Comparison of ENCODE assay signal across 8 cellular contexts in genomic region chr20:34302312-34302722, GRCh38. TPM values are rescaled to one million over a fixed set of nuclear protein-coding genes. Genes with fewer than 3 reads are reported as not detected.
DNase-seq lines count a peak whose midpoint lies in the region; ATAC-seq and TF ChIP-seq lines count a peak whose summit lies in the region.

No MANE protein-coding gene starts in this region.

- WGBS in iPS DF 6.9 (ENCODE audit: insufficient coverage, insufficient read length) = no CpG with 5 or more reads among the region's 9 CpGs

- 0 out of 2 replicates have a peak, but pooled peaks cover 1% of the 10 kb centered on the region for H3K4me1 ChIP-seq in iPS DF 6.9 (ENCODE audit: control insufficient read depth, insufficient read depth, low read length)

- peaks cover 29% of the 10 kb centered on the region for H3K4me1 Mint-ChIP-seq in activated CD4-positive, alpha-beta T cell treated with anti-CD3 and anti-CD28 coated beads, Interleukin-2, amount 10 ng/mL, durations not matched to agents 7 days and 5 days
- H3K4me1 Mint-ChIP-seq in WTC11 = peaks cover 2% of the 10 kb centered on the region; the same call in 1 of the 2 replicates
- peaks cover 10 to 23% of the 10 kb centered on the region in 2 donors for H3K4me1 Mint-ChIP-seq in stimulated activated naive B cell treated with anti-CD40 and anti-IgM and Interleukin-4, amounts not matched to agents 10 μg/mL and 1 μg/mL and 100 μg/mL, for 72 hours

- peaks cover 3% of the 10 kb centered on the region for H3K27me3 Mint-ChIP-seq in activated CD4-positive, alpha-beta T cell treated with anti-CD3 and anti-CD28 coated beads, Interleukin-2, amount 10 ng/mL, durations not matched to agents 7 days and 5 days
- no peaks in the 10 kb centered on the region for H3K27me3 Mint-ChIP-seq in WTC11 (ENCODE audit: low read depth)
- H3K27me3 Mint-ChIP-seq in stimulated activated naive B cell treated with anti-CD40 and anti-IgM and Interleukin-4, amounts not matched to agents 10 μg/mL and 1 μg/mL and 100 μg/mL, for 72 hours = no peaks in the 10 kb centered on the region

- POLR2A ChIA-PET in activated CD4-positive, alpha-beta T cell treated with anti-CD3 and anti-CD28 coated beads, Interleukin-2, amount 10 ng/mL, durations not matched to agents 7 days and 5 days (lab: Charles Lee) = interaction anchor here (0.6 to 1.0 kb wide), 3 partner anchors 172 to 214 kb away, joined by 3 read pairs; partner anchors contain the start of gene DYNLRB1
- POLR2A ChIA-PET in WTC11 (lab: Charles Lee) = interaction anchor here (0.6 to 1.6 kb wide), 9 partner anchors 9 to 214 kb away, joined by 3 to 10 read pairs (median 3); partner anchors contain the start of genes DYNLRB1, EIF2S2 and ITCH

- H3K36me3 Mint-ChIP-seq in activated CD4-positive, alpha-beta T cell treated with anti-CD3 and anti-CD28 coated beads, Interleukin-2, amount 10 ng/mL, durations not matched to agents 7 days and 5 days (ENCODE audit: low read depth) = no peaks in the 10 kb centered on the region
- H3K36me3 Mint-ChIP-seq in WTC11 = peaks cover 3% of the 10 kb centered on the region; the same call in 1 of the 2 replicates
- H3K36me3 Mint-ChIP-seq in stimulated activated naive B cell treated with anti-CD40 and anti-IgM and Interleukin-4, amounts not matched to agents 10 μg/mL and 1 μg/mL and 100 μg/mL, for 72 hours = peaks cover 2 to 8% of the 10 kb centered on the region in 2 donors

- H3K4me3 ChIP-seq in iPS DF 6.9 (ENCODE audit: low read length) = peak overlapping the region; percentile 93; the same call in 1 of the 2 replicates

- ATAC-seq in WTC11 (no peak), HG03354 (IDR thresholded peaks at IDR 0.05; ENCODE audit: poor library complexity, severe bottlenecking, unreplicated experiment) (no peak), GM18511 (IDR thresholded peaks at IDR 0.05; ENCODE audit: unreplicated experiment) (no peak)
- no peak for ATAC-seq in stimulated activated naive B cell treated with anti-CD40 and anti-IgM and Interleukin-4, amounts not matched to agents 10 μg/mL and 1 μg/mL and 100 μg/mL, for 72 hours (replicated peaks)

- H3K27ac Mint-ChIP-seq in activated CD4-positive, alpha-beta T cell treated with anti-CD3 and anti-CD28 coated beads, Interleukin-2, amount 10 ng/mL, durations not matched to agents 7 days and 5 days = peak overlapping the region; percentile 94
- peak overlapping the region; percentile 95 for H3K27ac Mint-ChIP-seq in WTC11
- H3K27ac Mint-ChIP-seq in stimulated activated naive B cell treated with anti-CD40 and anti-IgM and Interleukin-4, amounts not matched to agents 10 μg/mL and 1 μg/mL and 100 μg/mL, for 72 hours = peak overlapping the region; percentile 96

- H3K4me3 Mint-ChIP-seq in activated CD4-positive, alpha-beta T cell treated with anti-CD3 and anti-CD28 coated beads, Interleukin-2, amount 10 ng/mL, durations not matched to agents 7 days and 5 days = peak overlapping the region; percentile 88
- H3K4me3 Mint-ChIP-seq in WTC11 = no peak overlapping the region; the same call in 1 of the 2 replicates
- peak overlapping the region; percentile 91 to 99 for H3K4me3 Mint-ChIP-seq in stimulated activated naive B cell treated with anti-CD40 and anti-IgM and Interleukin-4, amounts not matched to agents 10 μg/mL and 1 μg/mL and 100 μg/mL, for 72 hours

- CTCF ChIA-PET in activated CD4-positive, alpha-beta T cell treated with anti-CD3 and anti-CD28 coated beads, Interleukin-2, amount 10 ng/mL, durations not matched to agents 7 days and 5 days (lab: Charles Lee) = interaction anchor here (0.5 to 5.9 kb wide), 8 partner anchors 10 to 794 kb away, joined by 3 to 44 read pairs (median 5); partner anchors contain the start of gene MAP1LC3A
- CTCF ChIA-PET in WTC11 (lab: Charles Lee) = interaction anchor here (0.6 to 2.8 kb wide), 6 partner anchors 10 to 367 kb away, joined by 4 to 47 read pairs (median 4); partner anchors contain the start of genes DYNLRB1 and ITCH

- no peak for DNase-seq in activated CD4-positive, alpha-beta T cell treated with anti-CD3 and anti-CD28 coated beads, Interleukin-2, amount 10 ng/mL, durations not matched to agents 7 days and 5 days
- no peak for DNase-seq in activated CD4-positive, alpha-beta T cell treated with anti-CD3 and anti-CD28 coated beads for 48 hours
- DNase-seq in WTC11 (ENCODE audit: low spot score) (no peak), iPS DF 6.9 (ENCODE audit: low read depth, low spot score) (no peak), SHP77 (lab: John Stamatoyannopoulos, UW) (no peak)
- no peak for DNase-seq in stimulated activated naive B cell treated with anti-CD40 and anti-IgM and Interleukin-4, amounts not matched to agents 10 μg/mL and 1 μg/mL and 100 μg/mL, for 72 hours

- TF ChIP-seq CTCF in WTC11 (IDR thresholded peaks at IDR 0.05) = no peak

- no peaks in the 10 kb centered on the region for H3K27me3 ChIP-seq in iPS DF 6.9 (ENCODE audit: control insufficient read depth, insufficient read depth, low read length)

- no peaks in the 10 kb centered on the region for H3K36me3 ChIP-seq in iPS DF 6.9 (ENCODE audit: control insufficient read depth, insufficient read depth, low read length)

- H3K27ac ChIP-seq in iPS DF 6.9 (ENCODE audit: low read length) = no peak overlapping the region

- H3K9me3 Mint-ChIP-seq in activated CD4-positive, alpha-beta T cell treated with anti-CD3 and anti-CD28 coated beads, Interleukin-2, amount 10 ng/mL, durations not matched to agents 7 days and 5 days = no peaks in the 10 kb centered on the region
- no peaks in the 10 kb centered on the region for H3K9me3 Mint-ChIP-seq in WTC11
- no peaks in the 10 kb centered on the region for H3K9me3 Mint-ChIP-seq in stimulated activated naive B cell treated with anti-CD40 and anti-IgM and Interleukin-4, amounts not matched to agents 10 μg/mL and 1 μg/mL and 100 μg/mL, for 72 hours

- no peaks in the 10 kb centered on the region for H3K9me3 ChIP-seq in iPS DF 6.9 (ENCODE audit: control insufficient read depth, insufficient read depth, low read length)

TF ChIP-seq in WTC11, 78 proteins besides CTCF, POLR2A, EP300 and RAD21:
- TF ChIP-seq ZNF317 (CRISPR knock-in tag; IDR thresholded peaks at IDR 0.05; ENCODE audit: borderline replicate concordance, low read depth) = no peak
- no peak for TF ChIP-seq ZNF263 (CRISPR knock-in tag; IDR thresholded peaks at IDR 0.05; ENCODE audit: low read depth)
- TF ChIP-seq NFYB (CRISPR knock-in tag; conservative IDR thresholded peaks at IDR 0.05; ENCODE audit: low read depth) = no peak
- no peak for TF ChIP-seq NR2C2 (CRISPR knock-in tag; IDR thresholded peaks at IDR 0.05)
- no peak for TF ChIP-seq MAX (CRISPR knock-in tag; IDR thresholded peaks at IDR 0.05)
- TF ChIP-seq MXD4 (CRISPR knock-in tag; IDR thresholded peaks at IDR 0.05; ENCODE audit: borderline replicate concordance) = no peak
- TF ChIP-seq OVOL2 (CRISPR knock-in tag; IDR thresholded peaks at IDR 0.05; ENCODE audit: borderline replicate concordance) = no peak
- TF ChIP-seq ZNF671 (CRISPR knock-in tag; IDR thresholded peaks at IDR 0.05) = no peak
- TF ChIP-seq TEAD4 (CRISPR knock-in tag; IDR thresholded peaks at IDR 0.05) = no peak
- TF ChIP-seq FOXJ3 (CRISPR knock-in tag; IDR thresholded peaks at IDR 0.05; ENCODE audit: borderline replicate concordance) = no peak
- no peak for TF ChIP-seq AFF4 (CRISPR knock-in tag; IDR thresholded peaks at IDR 0.05; ENCODE audit: borderline replicate concordance)
- no peak for TF ChIP-seq E2F4 (CRISPR knock-in tag; IDR thresholded peaks at IDR 0.05; ENCODE audit: borderline replicate concordance, low read depth)
- no peak for TF ChIP-seq GTF2I (CRISPR knock-in tag; conservative IDR thresholded peaks at IDR 0.05)
- no peak for TF ChIP-seq NFATC4 (CRISPR knock-in tag; IDR thresholded peaks at IDR 0.05)
TF ChIP-seq in WTC11: peak in this region for 0.

RNA-seq across cellular contexts. Expression of gene AHCY, which starts 0.8 kb away (rescaled TPM):
- total RNA-seq in activated CD4-positive, alpha-beta T cell treated with anti-CD3 and anti-CD28 coated beads, Interleukin-2, amount 10 ng/mL, durations not matched to agents 7 days and 5 days = 10 to 100 TPM; 59.9 to 64.1 TPM
- 401 to 415 TPM (median 411 TPM) in 3 replicates for total RNA-seq in WTC11 (2021)
